ENCODE assay signal across 2 cellular contexts in the genomic region with DNA sequence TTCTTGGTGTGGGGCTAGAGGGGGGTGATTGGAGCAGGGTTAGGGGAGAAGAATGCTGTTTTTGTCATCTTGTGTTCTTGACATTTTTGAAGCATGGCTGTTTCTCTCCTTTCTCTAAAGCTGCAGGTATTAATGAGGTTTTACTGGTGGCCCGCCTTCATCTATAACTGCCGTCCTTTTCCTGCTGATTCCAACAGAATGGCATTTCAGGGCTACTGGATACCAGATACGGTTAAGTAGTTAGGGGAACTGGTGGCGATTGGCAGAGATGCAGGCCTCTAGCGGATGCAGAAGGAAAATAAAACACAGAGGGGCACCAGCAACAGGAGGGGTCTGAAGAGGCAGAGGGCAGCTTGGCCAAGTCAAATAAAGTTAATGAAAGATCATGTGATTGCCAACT.
TF ChIP-seq lines count a peak whose summit lies in the region.

No MANE protein-coding gene starts in this region.

TF ChIP-seq in H1, 55 proteins besides CTCF, POLR2A, EP300 and RAD21 (continued from another document):
- TF ChIP-seq CHD1 (IDR thresholded peaks at IDR 0.05; ENCODE audit: low read depth, low read length) = no peak
- no peak for TF ChIP-seq CTBP2 (IDR thresholded peaks at IDR 0.05; ENCODE audit: borderline replicate concordance, insufficient read depth, insufficient read length, low read length)
- no peak for TF ChIP-seq SIRT6 (IDR thresholded peaks at IDR 0.05; ENCODE audit: low read length)
- no peak for TF ChIP-seq BRCA1 (IDR thresholded peaks at IDR 0.05; ENCODE audit: low read depth, low read length)
- TF ChIP-seq, protein P1, sequence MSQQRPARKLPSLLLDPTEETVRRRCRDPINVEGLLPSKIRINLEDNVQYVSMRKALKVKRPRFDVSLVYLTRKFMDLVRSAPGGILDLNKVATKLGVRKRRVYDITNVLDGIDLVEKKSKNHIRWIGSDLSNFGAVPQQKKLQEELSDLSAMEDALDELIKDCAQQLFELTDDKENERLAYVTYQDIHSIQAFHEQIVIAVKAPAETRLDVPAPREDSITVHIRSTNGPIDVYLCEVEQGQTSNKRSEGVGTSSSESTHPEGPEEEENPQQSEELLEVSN (IDR thresholded peaks at IDR 0.05) = no peak
- no peak for TF ChIP-seq SIX5 (IDR thresholded peaks at IDR 0.05; ENCODE audit: low read depth, low read length)
- TF ChIP-seq CBX5 (IDR thresholded peaks at IDR 0.05; ENCODE audit: low read depth, low read length) = no peak

TF ChIP-seq in SK-N-SH treated with all-trans-retinoic acid at 6 μM for 48 hours, 23 proteins besides CTCF, POLR2A, EP300 and RAD21 (continued from another document):
- no peak for TF ChIP-seq ZFP3 (CRISPR knock-in tag; IDR thresholded peaks at IDR 0.05)
- TF ChIP-seq PPARA (CRISPR knock-in tag; IDR thresholded peaks at IDR 0.05; ENCODE audit: borderline replicate concordance) = no peak
- TF ChIP-seq CREB5 (CRISPR knock-in tag; IDR thresholded peaks at IDR 0.05; ENCODE audit: low read depth) = no peak
- TF ChIP-seq ZNF70 (CRISPR knock-in tag; IDR thresholded peaks at IDR 0.05) = no peak
- TF ChIP-seq BACH2 (CRISPR knock-in tag; IDR thresholded peaks at IDR 0.05; ENCODE audit: borderline replicate concordance) = no peak
- no peak for TF ChIP-seq CSDC2 (CRISPR knock-in tag; IDR thresholded peaks at IDR 0.05)
- TF ChIP-seq TSHZ2 (CRISPR knock-in tag; IDR thresholded peaks at IDR 0.05) = no peak
- no peak for TF ChIP-seq RARB (CRISPR knock-in tag; IDR thresholded peaks at IDR 0.05)
- no peak for TF ChIP-seq PATZ1 (CRISPR knock-in tag; IDR thresholded peaks at IDR 0.05; ENCODE audit: borderline replicate concordance)
- no peak for TF ChIP-seq OSR1 (CRISPR knock-in tag; IDR thresholded peaks at IDR 0.05)
